23 cellular contexts compared by ENCODE assay signal in genomic region chr4:155659168-155659567, GRCh38. TPM values are rescaled to one million over a fixed set of nuclear protein-coding genes. Genes with fewer than 3 reads are reported as not detected.
A peak's percentile ranks its signal among the peaks of the same experiment; 100 is the strongest.
DNase-seq lines count a peak whose midpoint lies in the region; ATAC-seq, FAIRE-seq and TF ChIP-seq lines count a peak whose summit lies in the region.
"Had no signal": no experiment of that assay in that cellular context is flagged by ENCODE, and none has a peak within 500 bp of the region (broad histone marks: within the 10 kb centered on the region; RNA-seq: fewer than 3 reads in every experiment).

No MANE protein-coding gene starts in this region.

- H3K36me3 ChIP-seq in left ventricle myocardium inferior (no peaks in the 10 kb centered on the region), heart right ventricle (no peaks in the 10 kb centered on the region), GM12878 (ENCODE audit: control insufficient read depth in 2 of 2, insufficient read depth in 2 of 2, low read length in 1 of 2) (no peaks in the 10 kb centered on the region), neuronal stem cell (replicated peaks in 1 of 2; ENCODE audit: control insufficient read depth in 2 of 2, insufficient read depth in 2 of 2, low read length in 2 of 2) (no peaks in the 10 kb centered on the region)
- H3K36me3 ChIP-seq: HAP-1, MG63, SJCRH30 had no signal

- peaks cover 14% of the 10 kb centered on the region for H3K9me3 ChIP-seq in left ventricle myocardium inferior (replicated peaks)
- peaks cover 0 to 14% (median 0%) of the 10 kb centered on the region in 11 donors for H3K9me3 ChIP-seq in heart right ventricle
- no peaks in the 10 kb centered on the region; the same call in 2 of the 3 replicates for H3K9me3 ChIP-seq in GM12878 (replicated peaks; ENCODE audit: control insufficient read depth, insufficient read depth, low read length)
- H3K9me3 ChIP-seq in neuronal stem cell (replicated peaks in 1 of 2; ENCODE audit: control insufficient read depth in 2 of 2, insufficient read depth in 1 of 2, low read depth in 1 of 2, low read length in 2 of 2) = no peaks in the 10 kb centered on the region
- H3K9me3 ChIP-seq: HAP-1, MG63, SJCRH30 had no signal

- no peak overlapping the region for H4K91ac ChIP-seq in neuronal stem cell (ENCODE audit: low read depth, low read length, poor library complexity)

- H2BK15ac ChIP-seq in neuronal stem cell (ENCODE audit: low read length) = no peak overlapping the region

- H2BK120ac ChIP-seq in neuronal stem cell (ENCODE audit: low read depth, low read length) = no peak overlapping the region

- H3K4me1 ChIP-seq in left ventricle myocardium inferior = peaks cover 12% of the 10 kb centered on the region
- peaks cover 0 to 20% (median 10%) of the 10 kb centered on the region in 9 donors for H3K4me1 ChIP-seq in heart right ventricle
- no peaks in the 10 kb centered on the region for H3K4me1 ChIP-seq in GM12878 (ENCODE audit: control insufficient read depth, insufficient read depth, low read length)
- H3K4me1 ChIP-seq in neuronal stem cell (ENCODE audit: control insufficient read depth in 2 of 2, insufficient read depth in 1 of 2, low read depth in 1 of 2, low read length in 2 of 2) = no peaks in the 10 kb centered on the region
- H3K4me1 ChIP-seq: SJCRH30 had no signal

- in situ Hi-C loops in GM12878 (cut with MboI) = no loop called here

- BruUV-seq in GM12878 (replicated peaks; lab: Mats Ljungman, UMichigan) = no TSS peak

- no peak for TF ChIP-seq POLR2A in GM12878 (IDR thresholded peaks at IDR 0.05; ENCODE audit: low read depth, low read length)

- no peaks in the 10 kb centered on the region for H3K79me1 ChIP-seq in neuronal stem cell (ENCODE audit: low read depth, low read length)

- POLR2A ChIA-PET in GM12878 (lab: Charles Lee) = interaction anchor here (0.7 to 3.3 kb wide), 18 partner anchors 9 to 130 kb away, joined by 3 to 23 read pairs (median 6); partner anchors contain the start of gene GUCY1B1

- no peaks in the 10 kb centered on the region for H4K20me1 ChIP-seq in GM12878 (ENCODE audit: control insufficient read depth, insufficient read depth)

- peak overlapping the region; percentile 48 for H3K27ac ChIP-seq in left ventricle myocardium inferior (replicated peaks)
- peak overlapping the region in 3 of 10 donors; percentile 29 to 39 (median 31) for H3K27ac ChIP-seq in heart right ventricle
- H3K27ac ChIP-seq in GM12878 (ENCODE audit: control insufficient read depth, insufficient read depth) = no peak overlapping the region
- H3K27ac ChIP-seq in neuronal stem cell (replicated peaks; ENCODE audit: low read length) = no peak overlapping the region
- H3K27ac ChIP-seq: GM23248, SJCRH30 had no signal

- DNase-seq in left ventricle myocardium inferior (no peak), heart right ventricle (no peak), GM12878 (ENCODE audit: low read depth, low spot score) (no peak), putamen (ENCODE audit: low spot score) (peak; percentile 47), neuronal stem cell (ENCODE audit: low spot score) (no peak), OCI-M2 (lab: John Stamatoyannopoulos, UW; ENCODE audit: unreplicated experiment) (no peak), AG20443 (ENCODE audit: low spot score) (no peak)
- DNase-seq in activated CD4-positive, alpha-beta T cell treated with anti-CD3 and anti-CD28 coated beads, Interleukin-2, amount 50 U/mL, for 48 hours = no peak
- DNase-seq: 8988T, COR-L47, DMS 273 treated with DMSO at 0.1 percent for 48 hours, DND-41, GM23248, MG63, NCI-H1092, NCI-H1436 treated with DMSO at 0.1 percent for 48 hours, NCI-H2029, NCI-H446, NCI-H69, PC-3, RPMI8226, SJCRH30 had no signal

- no peak for TF ChIP-seq CTCF in left ventricle myocardium inferior (IDR thresholded peaks at IDR 0.05; ENCODE audit: borderline replicate concordance)
- no peak for TF ChIP-seq CTCF in heart right ventricle (IDR thresholded peaks at IDR 0.05)
- TF ChIP-seq CTCF in GM12878 (IDR thresholded peaks at IDR 0.05 in 2 of 3, conservative IDR thresholded peaks at IDR 0.05 in 1 of 3; ENCODE audit: control insufficient read depth in 2 of 3, extremely low read depth in 1 of 3, insufficient read depth in 1 of 3, low read depth in 3 of 3, low read length in 3 of 3) = no peak

- H4K8ac ChIP-seq in neuronal stem cell (ENCODE audit: low read depth, low read length) = no peak overlapping the region

- no peak overlapping the region for H2BK5ac ChIP-seq in neuronal stem cell (ENCODE audit: low read length)

- RAD21 ChIA-PET in GM12878 (lab: Charles Lee; ENCODE audit: unreplicated experiment) = interaction anchor here (0.6 to 3.9 kb wide), 31 partner anchors 10 to 294 kb away, joined by 3 to 41 read pairs (median 6); partner anchors contain the start of genes CTSO and GUCY1B1

- H2AFZ ChIP-seq in GM12878 (ENCODE audit: control insufficient read depth, low read depth, low read length) = no peak overlapping the region
- H2AFZ ChIP-seq in neuronal stem cell (ENCODE audit: low read length) = no peak overlapping the region
- H2AFZ ChIP-seq: GM23248 had no signal

- no peak for TF ChIP-seq RAD21 in GM12878 (IDR thresholded peaks at IDR 0.05; ENCODE audit: insufficient read depth, low read depth, low read length)

- ATAC-seq in heart right ventricle (no peak), GM12878 (peak; percentile 45)
- ATAC-seq: PC-3 had no signal

- H3K27me3 ChIP-seq in left ventricle myocardium inferior (ENCODE audit: low read depth) (no peaks in the 10 kb centered on the region), heart right ventricle (no peaks in the 10 kb centered on the region), GM12878 (replicated peaks in 1 of 2; ENCODE audit: control insufficient read depth in 2 of 2, insufficient read depth in 2 of 2, low read length in 1 of 2) (peaks cover 0 to 2% of the 10 kb centered on the region in 2 experiments; a peak in 1 of 4 replicates), neuronal stem cell (ENCODE audit: control insufficient read depth in 3 of 3, insufficient read depth in 3 of 3, low read depth in 1 of 3, low read length in 3 of 3) (peaks cover 0 to 7% (median 0%) of the 10 kb centered on the region in 3 experiments)
- H3K27me3 ChIP-seq: MG63, SJCRH30 had no signal

- no peak overlapping the region for H3K4me3 ChIP-seq in left ventricle myocardium inferior
- no peak overlapping the region for H3K4me3 ChIP-seq in heart right ventricle
- no peak overlapping the region for H3K4me3 ChIP-seq in GM12878
- H3K4me3 ChIP-seq in neuronal stem cell (ENCODE audit: low read length in 2 of 2) = no peak overlapping the region
- H3K4me3 ChIP-seq: GM23248, HAP-1, MG63, SJCRH30 had no signal

- no peaks in the 10 kb centered on the region for H3K79me2 ChIP-seq in GM12878 (ENCODE audit: control insufficient read depth, insufficient read depth, low read length)

- H3K9ac ChIP-seq in GM12878 (ENCODE audit: control insufficient read depth, insufficient read depth, low read length) = no peak overlapping the region
- H3K9ac ChIP-seq in neuronal stem cell (ENCODE audit: low read depth, low read length, poor library complexity) = no peak overlapping the region
- H3K9ac ChIP-seq: GM23248 had no signal

- H3K4ac ChIP-seq in neuronal stem cell (ENCODE audit: low read length) = no peak overlapping the region

- CTCF ChIA-PET in GM12878 (lab: Yijun Ruan, JAX) = interaction anchor here (0.5 to 3.3 kb wide), 21 partner anchors 7 to 286 kb away, joined by 3 to 16 read pairs (median 5); partner anchors contain the start of gene GUCY1B1

- H3K14ac ChIP-seq in neuronal stem cell (ENCODE audit: low read length) = no peak overlapping the region

- H3K4me2 ChIP-seq in GM12878 (ENCODE audit: control insufficient read depth, insufficient read depth) (no peak overlapping the region), neuronal stem cell (ENCODE audit: insufficient read depth, low read length, poor library complexity, severe bottlenecking) (no peak overlapping the region)

- no peak overlapping the region for H2BK12ac ChIP-seq in neuronal stem cell (ENCODE audit: low read length)

- SMC1A ChIA-PET in GM12878 (lab: Charles Lee; ENCODE audit: uncharacterized antibody, unreplicated experiment) = interaction anchor here (0.6 to 4.4 kb wide), 42 partner anchors 8 to 1309 kb away, joined by 3 to 42 read pairs (median 7); partner anchors contain the start of genes GUCY1A1 and GUCY1B1

- H3K23ac ChIP-seq in neuronal stem cell (ENCODE audit: low read depth, low read length, poor library complexity) = no peak overlapping the region

- intact Hi-C loops in left ventricle myocardium inferior (cut with micrococcal nuclease) (no loop called here), heart right ventricle (cut with DNase I) (no loop called here), GM12878 (cut with micrococcal nuclease; ENCODE audit: unreplicated experiment) (no loop called here)

- 80 to 86% methylated on average over 1 of the region's 1 CpG for WGBS in heart right ventricle, 2 donors
- WGBS in GM12878 (ENCODE audit: insufficient coverage, insufficient replicate concordance, low lambda C conversion rate, missing lambda C conversion rate) = 90% methylated on average over 1 of the region's 1 CpG
- no CpG with 5 or more reads among the region's 1 CpG for WGBS in neuronal stem cell (ENCODE audit: extremely low coverage in 2 of 2, insufficient read length in 2 of 2, insufficient replicate concordance in 1 of 2), 2 donors

- no peak for FAIRE-seq in GM12878 (lab: Jason Lieb, UNC)

- H3K18ac ChIP-seq in neuronal stem cell (ENCODE audit: low read length) = no peak overlapping the region

- TF ChIP-seq EP300 in GM12878 (IDR thresholded peaks at IDR 0.05; ENCODE audit: borderline replicate concordance in 1 of 2, control insufficient read depth in 1 of 2, low read depth in 2 of 2, low read length in 2 of 2) = no peak

- no peak overlapping the region for H2AK5ac ChIP-seq in neuronal stem cell (ENCODE audit: low read depth, low read length)

RNA-seq across cellular contexts. Expression of gene GUCY1A1, which starts 7.5 kb away (rescaled TPM):
- 43.0 TPM for total RNA-seq in left ventricle myocardium inferior
- total RNA-seq in heart right ventricle = 100 to 1,000 TPM in 1 of 10 donors, 10 to 100 TPM in 9; 45.0 to 101 (median 65.4) TPM
- polyA plus RNA-seq in heart right ventricle = 10 to 100 TPM in 1 of 2 donors, 1 to 10 TPM in 1; 6.7 to 13.8 TPM
- 36.6 and 36.9 TPM in 2 replicates for total RNA-seq in GM12878 (2013; cell fraction: nucleolus; rRNA removed)
- total RNA-seq in GM12878 (2014; rRNA removed) = 0.51 and 0.76 TPM in 2 replicates
- total RNA-seq in GM12878 (2014; rRNA removed; fragmentation: Illumina TruSeq; extraction: Trizol) = 0.74 and 0.98 TPM in 2 replicates
- 0.46 and 0.48 TPM in 2 replicates for total RNA-seq in GM12878 (2021)
- 0.13 TPM for polyA plus RNA-seq in GM12878 (2011; ENCODE audit: low read depth)
- polyA plus RNA-seq in GM12878 (2011; rRNA removed) = 22.6 and 24.3 TPM in 2 replicates
- polyA plus RNA-seq in GM12878 (2011; cell fraction: cytosol; rRNA removed) = 15.3 and 16.9 TPM in 2 replicates
- polyA plus RNA-seq in GM12878 (2011; cell fraction: nucleus; rRNA removed) = 15.6 and 16.6 TPM in 2 replicates
- 0.20 and 0.38 TPM in 2 replicates for polyA plus RNA-seq in GM12878 (2012)
- polyA plus RNA-seq in GM12878 (2014; fragmentation: Illumina TruSeq; extraction: Trizol) = 0.54 and 0.87 TPM in 2 replicates
- polyA plus RNA-seq in GM12878 (2014; fragmentation: Nextera tagmentation; extraction: Ambion mirVana) = 1 to 10 TPM in 1 of 2 experiments, under 1 TPM in 1; 0.57 to 1.1 TPM
- 0.50 and 0.60 TPM in 2 replicates for polyA plus RNA-seq in GM12878 (2014; rRNA removed)
- polyA plus RNA-seq in GM12878 (2016; fragmentation: Nextera tagmentation; extraction: Ambion mirVana) = 1 to 10 TPM in 1 of 2 experiments, under 1 TPM in 1; 0.44 to 1.0 TPM
- polyA minus RNA-seq in GM12878 (2011; rRNA and poly(A)+ RNA removed) = 49.1 and 54.0 TPM in 2 replicates
- polyA minus RNA-seq in GM12878 (2011; cell fraction: cytosol; rRNA and poly(A)+ RNA removed) = 10.7 and 12.0 TPM in 2 replicates
- 16.9 and 20.4 TPM in 2 replicates for polyA minus RNA-seq in GM12878 (2011; cell fraction: nucleus; rRNA and poly(A)+ RNA removed)
- 5.6 TPM for polyA plus RNA-seq in neuronal stem cell (2013, experiment 1 of 2)
- polyA plus RNA-seq in neuronal stem cell (2013, experiment 2 of 2) = 5.0 TPM
- total RNA-seq: GM23248 had no signal
- polyA plus RNA-seq: GM23248 had no signal
